ENCODE assay signal across 8 cellular contexts in genomic region chr21:44938976-44939531, GRCh38. TPM values are rescaled to one million over a fixed set of nuclear protein-coding genes. Genes with fewer than 3 reads are reported as not detected.
DNase-seq lines count a peak whose midpoint lies in the region; ATAC-seq and TF ChIP-seq lines count a peak whose summit lies in the region.

No MANE protein-coding gene starts in this region.

- H3K4me3 Mint-ChIP-seq in naive thymus-derived CD4-positive, alpha-beta T cell, result peak overlapping the region; percentile 87 to 93 (median 89)

- H3K4me1 Mint-ChIP-seq in naive thymus-derived CD4-positive, alpha-beta T cell, result peaks cover 30 to 53% (median 42%) of the 10 kb centered on the region in 7 donors

- H3K36me3 ChIP-seq in naive thymus-derived CD4-positive, alpha-beta T cell (ENCODE audit: control insufficient read depth in 2 of 3, insufficient read depth in 3 of 3, low read length in 3 of 3), result peaks cover 0 to 12% (median 5%) of the 10 kb centered on the region in 3 experiments

- H3K27ac ChIP-seq in dorsolateral prefrontal cortex, result peak overlapping the region in 19 of 59 donors; percentile 41 to 90 (median 72)
- peak overlapping the region; percentile 80 for H3K27ac ChIP-seq in naive thymus-derived CD4-positive, alpha-beta T cell (ENCODE audit: low read depth, low read length)

- H3K36me3 Mint-ChIP-seq in naive thymus-derived CD4-positive, alpha-beta T cell, result peaks cover 0 to 5% (median 0%) of the 10 kb centered on the region in 5 donors

- H3K9me3 ChIP-seq in naive thymus-derived CD4-positive, alpha-beta T cell (ENCODE audit: control insufficient read depth in 2 of 3, low read length in 3 of 3), result no peaks in the 10 kb centered on the region

- intact Hi-C loops in dorsolateral prefrontal cortex (cut with DNase I), result loop anchor here (5.0 to 10.0 kb wide), 3 partner anchors 64 to 134 kb away; partner anchors contain the start of genes PTTG1IP (in 2 of the 2) and UBE2G2 (in 1 of the 2)
- intact Hi-C loops in naive thymus-derived CD4-positive, alpha-beta T cell (cut with micrococcal nuclease), result loop anchor here (1.0 to 10.0 kb wide), 3 partner anchors 12 to 924 kb away; partner anchors contain the start of gene TRAPPC10 (in 1 of the 2)

- peaks cover 0 to 1% (median 0%) of the 10 kb centered on the region in 45 donors for H3K27me3 ChIP-seq in dorsolateral prefrontal cortex
- H3K27me3 ChIP-seq in naive thymus-derived CD4-positive, alpha-beta T cell (ENCODE audit: control insufficient read depth in 2 of 2, insufficient read depth in 2 of 2, low read length in 2 of 2), result no peaks in the 10 kb centered on the region

- no peaks in the 10 kb centered on the region for H3K9me3 Mint-ChIP-seq in naive thymus-derived CD4-positive, alpha-beta T cell

- H3K4me1 ChIP-seq in naive thymus-derived CD4-positive, alpha-beta T cell (ENCODE audit: control insufficient read depth in 2 of 2, insufficient read depth in 2 of 2, low read length in 2 of 2), result peaks cover 22 to 34% of the 10 kb centered on the region in 2 donors

- POLR2A ChIA-PET in AG04449 (lab: Yijun Ruan, JAX), result interaction anchor here (1.0 kb wide), 1 partner anchor 23 kb away, joined by 3 read pairs; no protein-coding TSS in a partner anchor
- POLR2A ChIA-PET in naive thymus-derived CD4-positive, alpha-beta T cell (lab: Charles Lee), result interaction anchor here (0.6 to 2.6 kb wide), 6 partner anchors 12 to 170 kb away, joined by 4 to 10 read pairs (median 6); partner anchors contain the start of genes ITGB2 and UBE2G2

- H3K27ac Mint-ChIP-seq in naive thymus-derived CD4-positive, alpha-beta T cell, result peak overlapping the region; percentile 77 to 96 (median 87)

- CTCF ChIA-PET in AG04449 (lab: Yijun Ruan, JAX), result interaction anchor here (1.6 to 12.7 kb wide), 4 partner anchors 11 to 198 kb away, joined by 4 to 270 read pairs (median 24); no protein-coding TSS in a partner anchor
- CTCF ChIA-PET in naive thymus-derived CD4-positive, alpha-beta T cell (lab: Charles Lee), result interaction anchor here (0.9 kb wide), 1 partner anchor 46 kb away, joined by 4 read pairs; no protein-coding TSS in a partner anchor

- TF ChIP-seq CTCF in AG04449 (IDR thresholded peaks at IDR 0.05; ENCODE audit: insufficient read depth, low read length, missing control alignments) (no peak), dorsolateral prefrontal cortex (IDR thresholded peaks at IDR 0.05 in 54 of 56, conservative IDR thresholded peaks at IDR 0.05 in 2 of 56; ENCODE audit: low read depth in 1 of 56, partially characterized antibody in 56 of 56) (no peak)

- DNase-seq in AG04449 (ENCODE audit: low read depth, low spot score) (no peak), dorsolateral prefrontal cortex (peak in 2 of 10 donors; percentile 24 to 34), NCI-H2081 treated with DMSO at 0.1 percent for 48 hours (lab: John Stamatoyannopoulos, UW) (no peak), NCI-H146 (lab: John Stamatoyannopoulos, UW) (no peak)
- no peak for DNase-seq in Jurkat, Clone E6-1 (ENCODE audit: low read depth, low spot score)
- no peak for DNase-seq in naive thymus-derived CD4-positive, alpha-beta T cell
- no peak for DNase-seq in stimulated activated naive CD4-positive, alpha-beta T cell treated with Interleukin-2 at 50 U/mL for 16 hours (lab: John Stamatoyannopoulos, UW)

- peak overlapping the region; percentile 91 for H3K4me3 ChIP-seq in AG04449 (ENCODE audit: low read depth, low read length)
- H3K4me3 ChIP-seq in Jurkat, Clone E6-1 (ENCODE audit: low read length), result peak overlapping the region; percentile 60
- peak overlapping the region; percentile 62 to 99 (median 89) for H3K4me3 ChIP-seq in dorsolateral prefrontal cortex
- H3K4me3 ChIP-seq in naive thymus-derived CD4-positive, alpha-beta T cell (ENCODE audit: low read length), result peak overlapping the region; percentile 83

- no peaks in the 10 kb centered on the region for H3K27me3 Mint-ChIP-seq in naive thymus-derived CD4-positive, alpha-beta T cell

- ATAC-seq in naive thymus-derived CD4-positive, alpha-beta T cell, result no peak
- no peak for ATAC-seq in GM21576 (IDR thresholded peaks at IDR 0.05; ENCODE audit: unreplicated experiment)

RNA-seq across cellular contexts. Expression of gene SLX9, which starts 0.8 kb away (rescaled TPM):
- polyA plus RNA-seq in Jurkat, Clone E6-1 (2012; ENCODE audit: insufficient read depth, insufficient read length), result 64.7 TPM
- total RNA-seq in dorsolateral prefrontal cortex, result 10 to 100 TPM; 13.4 to 35.4 (median 23.4) TPM
- total RNA-seq in naive thymus-derived CD4-positive, alpha-beta T cell, result 10 to 100 TPM; 17.8 to 46.4 (median 20.6) TPM
- 10 to 100 TPM; 13.2 to 14.9 TPM for polyA plus RNA-seq in naive thymus-derived CD4-positive, alpha-beta T cell

RNA-seq across cellular contexts. Expression of gene ITGB2, which starts 18.4 kb away (rescaled TPM):
- 108 TPM for polyA plus RNA-seq in Jurkat, Clone E6-1 (2012; ENCODE audit: insufficient read depth, insufficient read length)
- 100 to 1,000 TPM in 1 of 120 experiments, 10 to 100 TPM in 116, 1 to 10 TPM in 3; 8.2 to 105 (median 26.7) TPM for total RNA-seq in dorsolateral prefrontal cortex
- total RNA-seq in naive thymus-derived CD4-positive, alpha-beta T cell, result 100 to 1,000 TPM; 280 to 877 (median 371) TPM
- polyA plus RNA-seq in naive thymus-derived CD4-positive, alpha-beta T cell, result 100 to 1,000 TPM; 459 to 768 TPM
